Comparison of ENCODE assay signal across 1 cellular context in the genomic region with DNA sequence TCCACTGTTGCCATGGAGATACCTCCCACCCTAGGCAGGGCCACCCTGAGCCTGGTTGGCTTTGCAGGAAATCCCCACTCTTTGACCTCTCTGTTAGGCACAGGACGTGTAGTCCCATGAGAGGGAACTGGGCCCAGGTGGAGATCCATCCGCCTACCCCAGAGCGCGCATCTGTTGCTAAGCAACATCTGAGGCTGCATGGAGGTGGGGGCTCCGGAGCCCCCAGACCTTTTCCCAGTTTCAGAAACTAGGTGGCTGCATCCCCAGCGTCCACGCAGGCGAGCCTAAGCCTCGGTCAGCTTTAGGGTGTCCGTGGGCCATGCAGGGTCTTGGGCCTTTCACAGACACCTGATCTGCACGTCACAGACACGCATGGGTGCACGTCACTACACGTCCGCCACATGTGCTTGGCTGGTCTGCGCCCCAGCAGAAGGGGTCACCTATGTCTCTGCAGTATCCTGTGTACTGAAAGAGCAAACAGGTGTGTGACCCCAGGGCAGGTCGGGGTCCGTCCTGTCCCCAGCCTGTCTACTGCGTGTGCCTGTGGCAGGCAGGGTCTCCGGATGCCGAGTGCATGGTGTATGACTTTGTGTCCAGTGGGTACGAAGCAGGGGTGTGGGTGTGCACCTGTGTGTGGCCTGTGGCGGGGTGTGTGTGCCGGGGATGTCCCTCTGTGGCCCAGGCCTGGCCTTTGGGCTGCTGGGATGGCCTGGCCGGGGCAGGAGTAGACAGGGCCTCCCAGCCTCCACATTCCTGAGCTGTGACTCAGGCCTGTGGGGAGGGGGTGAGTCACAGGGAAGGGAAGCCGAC.
TF ChIP-seq lines count a peak whose summit lies in the region.

No MANE protein-coding gene starts in this region.

TF ChIP-seq in HepG2, 621 proteins besides CTCF, POLR2A, EP300 and RAD21 (continued from another document and continues in another):
- TF ChIP-seq, protein P1, sequence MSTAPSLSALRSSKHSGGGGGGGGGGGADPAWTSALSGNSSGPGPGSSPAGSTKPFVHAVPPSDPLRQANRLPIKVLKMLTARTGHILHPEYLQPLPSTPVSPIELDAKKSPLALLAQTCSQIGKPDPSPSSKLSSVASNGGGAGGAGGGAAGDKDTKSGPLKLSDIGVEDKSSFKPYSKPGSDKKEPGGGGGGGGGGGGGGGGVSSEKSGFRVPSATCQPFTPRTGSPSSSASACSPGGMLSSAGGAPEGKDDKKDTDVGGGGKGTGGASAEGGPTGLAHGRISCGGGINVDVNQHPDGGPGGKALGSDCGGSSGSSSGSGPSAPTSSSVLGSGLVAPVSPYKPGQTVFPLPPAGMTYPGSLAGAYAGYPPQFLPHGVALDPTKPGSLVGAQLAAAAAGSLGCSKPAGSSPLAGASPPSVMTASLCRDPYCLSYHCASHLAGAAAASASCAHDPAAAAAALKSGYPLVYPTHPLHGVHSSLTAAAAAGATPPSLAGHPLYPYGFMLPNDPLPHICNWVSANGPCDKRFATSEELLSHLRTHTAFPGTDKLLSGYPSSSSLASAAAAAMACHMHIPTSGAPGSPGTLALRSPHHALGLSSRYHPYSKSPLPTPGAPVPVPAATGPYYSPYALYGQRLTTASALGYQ (CRISPR knock-in tag; IDR thresholded peaks at IDR 0.05) = no peak
- TF ChIP-seq, protein P2, sequence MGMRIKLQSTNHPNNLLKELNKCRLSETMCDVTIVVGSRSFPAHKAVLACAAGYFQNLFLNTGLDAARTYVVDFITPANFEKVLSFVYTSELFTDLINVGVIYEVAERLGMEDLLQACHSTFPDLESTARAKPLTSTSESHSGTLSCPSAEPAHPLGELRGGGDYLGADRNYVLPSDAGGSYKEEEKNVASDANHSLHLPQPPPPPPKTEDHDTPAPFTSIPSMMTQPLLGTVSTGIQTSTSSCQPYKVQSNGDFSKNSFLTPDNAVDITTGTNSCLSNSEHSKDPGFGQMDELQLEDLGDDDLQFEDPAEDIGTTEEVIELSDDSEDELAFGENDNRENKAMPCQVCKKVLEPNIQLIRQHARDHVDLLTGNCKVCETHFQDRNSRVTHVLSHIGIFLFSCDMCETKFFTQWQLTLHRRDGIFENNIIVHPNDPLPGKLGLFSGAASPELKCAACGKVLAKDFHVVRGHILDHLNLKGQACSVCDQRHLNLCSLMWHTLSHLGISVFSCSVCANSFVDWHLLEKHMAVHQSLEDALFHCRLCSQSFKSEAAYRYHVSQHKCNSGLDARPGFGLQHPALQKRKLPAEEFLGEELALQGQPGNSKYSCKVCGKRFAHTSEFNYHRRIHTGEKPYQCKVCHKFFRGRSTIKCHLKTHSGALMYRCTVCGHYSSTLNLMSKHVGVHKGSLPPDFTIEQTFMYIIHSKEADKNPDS (CRISPR knock-in tag; IDR thresholded peaks at IDR 0.05) = 0 out of 2 replicates have a peak, but pooled peaks have one; percentile 16
- TF ChIP-seq, protein P3, sequence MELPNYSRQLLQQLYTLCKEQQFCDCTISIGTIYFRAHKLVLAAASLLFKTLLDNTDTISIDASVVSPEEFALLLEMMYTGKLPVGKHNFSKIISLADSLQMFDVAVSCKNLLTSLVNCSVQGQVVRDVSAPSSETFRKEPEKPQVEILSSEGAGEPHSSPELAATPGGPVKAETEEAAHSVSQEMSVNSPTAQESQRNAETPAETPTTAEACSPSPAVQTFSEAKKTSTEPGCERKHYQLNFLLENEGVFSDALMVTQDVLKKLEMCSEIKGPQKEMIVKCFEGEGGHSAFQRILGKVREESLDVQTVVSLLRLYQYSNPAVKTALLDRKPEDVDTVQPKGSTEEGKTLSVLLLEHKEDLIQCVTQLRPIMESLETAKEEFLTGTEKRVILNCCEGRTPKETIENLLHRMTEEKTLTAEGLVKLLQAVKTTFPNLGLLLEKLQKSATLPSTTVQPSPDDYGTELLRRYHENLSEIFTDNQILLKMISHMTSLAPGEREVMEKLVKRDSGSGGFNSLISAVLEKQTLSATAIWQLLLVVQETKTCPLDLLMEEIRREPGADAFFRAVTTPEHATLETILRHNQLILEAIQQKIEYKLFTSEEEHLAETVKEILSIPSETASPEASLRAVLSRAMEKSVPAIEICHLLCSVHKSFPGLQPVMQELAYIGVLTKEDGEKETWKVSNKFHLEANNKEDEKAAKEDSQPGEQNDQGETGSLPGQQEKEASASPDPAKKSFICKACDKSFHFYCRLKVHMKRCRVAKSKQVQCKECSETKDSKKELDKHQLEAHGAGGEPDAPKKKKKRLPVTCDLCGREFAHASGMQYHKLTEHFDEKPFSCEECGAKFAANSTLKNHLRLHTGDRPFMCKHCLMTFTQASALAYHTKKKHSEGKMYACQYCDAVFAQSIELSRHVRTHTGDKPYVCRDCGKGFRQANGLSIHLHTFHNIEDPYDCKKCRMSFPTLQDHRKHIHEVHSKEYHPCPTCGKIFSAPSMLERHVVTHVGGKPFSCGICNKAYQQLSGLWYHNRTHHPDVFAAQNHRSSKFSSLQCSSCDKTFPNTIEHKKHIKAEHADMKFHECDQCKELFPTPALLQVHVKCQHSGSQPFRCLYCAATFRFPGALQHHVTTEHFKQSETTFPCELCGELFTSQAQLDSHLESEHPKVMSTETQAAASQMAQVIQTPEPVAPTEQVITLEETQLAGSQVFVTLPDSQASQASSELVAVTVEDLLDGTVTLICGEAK (IDR thresholded peaks at IDR 0.05) = no peak
- TF ChIP-seq, protein P3 (CRISPR knock-in tag; IDR thresholded peaks at IDR 0.05) = 0 out of 2 replicates have a peak, but pooled peaks have one; percentile 22
- TF ChIP-seq ZNF557 (CRISPR knock-in tag; IDR thresholded peaks at IDR 0.05) (no peak), CHD2 (IDR thresholded peaks at IDR 0.05; ENCODE audit: low read depth, low read length) (no peak), ZNF781 (CRISPR knock-in tag; IDR thresholded peaks at IDR 0.05; ENCODE audit: borderline replicate concordance, not compliant biosample characterization) (no peak), GTF3A (CRISPR knock-in tag; conservative IDR thresholded peaks at IDR 0.05) (no peak), AHR (CRISPR knock-in tag; IDR thresholded peaks at IDR 0.05) (no peak), ATRX (CRISPR knock-in tag; IDR thresholded peaks at IDR 0.05; ENCODE audit: borderline replicate concordance) (no peak), CCDC6 (CRISPR knock-in tag; IDR thresholded peaks at IDR 0.05) (no peak; the same call in 1 of the 2 replicates), SMAD9 (CRISPR knock-in tag; IDR thresholded peaks at IDR 0.05) (no peak), ELF4 (CRISPR knock-in tag; IDR thresholded peaks at IDR 0.05; ENCODE audit: borderline replicate concordance) (no peak), MXI1 (IDR thresholded peaks at IDR 0.05; ENCODE audit: borderline replicate concordance, low read depth, low read length) (peak; percentile 66; the same call in 1 of the 3 replicates), PHF8 (CRISPR knock-in tag; IDR thresholded peaks at IDR 0.05) (peak; percentile 57; the same call in 1 of the 2 replicates), ZSCAN30 (CRISPR knock-in tag; IDR thresholded peaks at IDR 0.05) (no peak), HNF4G (IDR thresholded peaks at IDR 0.05; ENCODE audit: borderline replicate concordance, low read depth, low read length) (peak; percentile 59; the same call in 1 of the 2 replicates), HNF4G (CRISPR knock-in tag; IDR thresholded peaks at IDR 0.05; ENCODE audit: borderline replicate concordance, low read depth) (peak; percentile 58; the same call in 1 of the 2 replicates), ZNF234 (CRISPR knock-in tag; conservative IDR thresholded peaks at IDR 0.05) (no peak), ZNF773 (CRISPR knock-in tag; IDR thresholded peaks at IDR 0.05; ENCODE audit: borderline replicate concordance) (no peak)
- TF ChIP-seq, protein P4, sequence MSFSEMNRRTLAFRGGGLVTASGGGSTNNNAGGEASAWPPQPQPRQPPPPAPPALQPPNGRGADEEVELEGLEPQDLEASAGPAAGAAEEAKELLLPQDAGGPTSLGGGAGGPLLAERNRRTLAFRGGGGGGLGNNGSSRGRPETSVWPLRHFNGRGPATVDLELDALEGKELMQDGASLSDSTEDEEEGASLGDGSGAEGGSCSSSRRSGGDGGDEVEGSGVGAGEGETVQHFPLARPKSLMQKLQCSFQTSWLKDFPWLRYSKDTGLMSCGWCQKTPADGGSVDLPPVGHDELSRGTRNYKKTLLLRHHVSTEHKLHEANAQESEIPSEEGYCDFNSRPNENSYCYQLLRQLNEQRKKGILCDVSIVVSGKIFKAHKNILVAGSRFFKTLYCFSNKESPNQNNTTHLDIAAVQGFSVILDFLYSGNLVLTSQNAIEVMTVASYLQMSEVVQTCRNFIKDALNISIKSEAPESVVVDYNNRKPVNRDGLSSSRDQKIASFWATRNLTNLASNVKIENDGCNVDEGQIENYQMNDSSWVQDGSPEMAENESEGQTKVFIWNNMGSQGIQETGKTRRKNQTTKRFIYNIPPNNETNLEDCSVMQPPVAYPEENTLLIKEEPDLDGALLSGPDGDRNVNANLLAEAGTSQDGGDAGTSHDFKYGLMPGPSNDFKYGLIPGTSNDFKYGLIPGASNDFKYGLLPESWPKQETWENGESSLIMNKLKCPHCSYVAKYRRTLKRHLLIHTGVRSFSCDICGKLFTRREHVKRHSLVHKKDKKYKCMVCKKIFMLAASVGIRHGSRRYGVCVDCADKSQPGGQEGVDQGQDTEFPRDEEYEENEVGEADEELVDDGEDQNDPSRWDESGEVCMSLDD (CRISPR knock-in tag; IDR thresholded peaks at IDR 0.05; ENCODE audit: borderline replicate concordance) = 0 out of 2 replicates have a peak, but pooled peaks have one; percentile 66
- TF ChIP-seq, protein P5, sequence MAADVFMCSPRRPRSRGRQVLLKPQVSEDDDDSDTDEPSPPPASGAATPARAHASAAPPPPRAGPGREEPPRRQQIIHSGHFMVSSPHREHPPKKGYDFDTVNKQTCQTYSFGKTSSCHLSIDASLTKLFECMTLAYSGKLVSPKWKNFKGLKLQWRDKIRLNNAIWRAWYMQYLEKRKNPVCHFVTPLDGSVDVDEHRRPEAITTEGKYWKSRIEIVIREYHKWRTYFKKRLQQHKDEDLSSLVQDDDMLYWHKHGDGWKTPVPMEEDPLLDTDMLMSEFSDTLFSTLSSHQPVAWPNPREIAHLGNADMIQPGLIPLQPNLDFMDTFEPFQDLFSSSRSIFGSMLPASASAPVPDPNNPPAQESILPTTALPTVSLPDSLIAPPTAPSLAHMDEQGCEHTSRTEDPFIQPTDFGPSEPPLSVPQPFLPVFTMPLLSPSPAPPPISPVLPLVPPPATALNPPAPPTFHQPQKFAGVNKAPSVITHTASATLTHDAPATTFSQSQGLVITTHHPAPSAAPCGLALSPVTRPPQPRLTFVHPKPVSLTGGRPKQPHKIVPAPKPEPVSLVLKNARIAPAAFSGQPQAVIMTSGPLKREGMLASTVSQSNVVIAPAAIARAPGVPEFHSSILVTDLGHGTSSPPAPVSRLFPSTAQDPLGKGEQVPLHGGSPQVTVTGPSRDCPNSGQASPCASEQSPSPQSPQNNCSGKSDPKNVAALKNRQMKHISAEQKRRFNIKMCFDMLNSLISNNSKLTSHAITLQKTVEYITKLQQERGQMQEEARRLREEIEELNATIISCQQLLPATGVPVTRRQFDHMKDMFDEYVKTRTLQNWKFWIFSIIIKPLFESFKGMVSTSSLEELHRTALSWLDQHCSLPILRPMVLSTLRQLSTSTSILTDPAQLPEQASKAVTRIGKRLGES (CRISPR knock-in tag; IDR thresholded peaks at IDR 0.05; ENCODE audit: borderline replicate concordance) = no peak
- TF ChIP-seq, protein P6, sequence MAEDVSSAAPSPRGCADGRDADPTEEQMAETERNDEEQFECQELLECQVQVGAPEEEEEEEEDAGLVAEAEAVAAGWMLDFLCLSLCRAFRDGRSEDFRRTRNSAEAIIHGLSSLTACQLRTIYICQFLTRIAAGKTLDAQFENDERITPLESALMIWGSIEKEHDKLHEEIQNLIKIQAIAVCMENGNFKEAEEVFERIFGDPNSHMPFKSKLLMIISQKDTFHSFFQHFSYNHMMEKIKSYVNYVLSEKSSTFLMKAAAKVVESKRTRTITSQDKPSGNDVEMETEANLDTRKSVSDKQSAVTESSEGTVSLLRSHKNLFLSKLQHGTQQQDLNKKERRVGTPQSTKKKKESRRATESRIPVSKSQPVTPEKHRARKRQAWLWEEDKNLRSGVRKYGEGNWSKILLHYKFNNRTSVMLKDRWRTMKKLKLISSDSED (CRISPR knock-in tag; IDR thresholded peaks at IDR 0.05) = no peak
- TF ChIP-seq, protein P7, sequence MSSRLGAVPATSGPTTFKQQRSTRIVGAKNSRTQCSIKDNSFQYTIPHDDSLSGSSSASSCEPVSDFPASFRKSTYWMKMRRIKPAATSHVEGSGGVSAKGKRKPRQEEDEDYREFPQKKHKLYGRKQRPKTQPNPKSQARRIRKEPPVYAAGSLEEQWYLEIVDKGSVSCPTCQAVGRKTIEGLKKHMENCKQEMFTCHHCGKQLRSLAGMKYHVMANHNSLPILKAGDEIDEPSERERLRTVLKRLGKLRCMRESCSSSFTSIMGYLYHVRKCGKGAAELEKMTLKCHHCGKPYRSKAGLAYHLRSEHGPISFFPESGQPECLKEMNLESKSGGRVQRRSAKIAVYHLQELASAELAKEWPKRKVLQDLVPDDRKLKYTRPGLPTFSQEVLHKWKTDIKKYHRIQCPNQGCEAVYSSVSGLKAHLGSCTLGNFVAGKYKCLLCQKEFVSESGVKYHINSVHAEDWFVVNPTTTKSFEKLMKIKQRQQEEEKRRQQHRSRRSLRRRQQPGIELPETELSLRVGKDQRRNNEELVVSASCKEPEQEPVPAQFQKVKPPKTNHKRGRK (CRISPR knock-in tag; IDR thresholded peaks at IDR 0.05) = no peak
- TF ChIP-seq, protein P8, sequence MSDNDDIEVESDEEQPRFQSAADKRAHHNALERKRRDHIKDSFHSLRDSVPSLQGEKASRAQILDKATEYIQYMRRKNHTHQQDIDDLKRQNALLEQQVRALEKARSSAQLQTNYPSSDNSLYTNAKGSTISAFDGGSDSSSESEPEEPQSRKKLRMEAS (IDR thresholded peaks at IDR 0.05) = peak; percentile 74
